In genomic region chr20:1154734-1155133, GRCh38 we compare ENCODE assay signal across 33 cellular contexts. TPM values are rescaled to one million over a fixed set of nuclear protein-coding genes. Genes with fewer than 3 reads are reported as not detected.
"Had no signal": no experiment of that assay in that cellular context is flagged by ENCODE, and none has a peak within 500 bp of the region (broad histone marks: within the 10 kb centered on the region; RNA-seq: fewer than 3 reads in every experiment).

No MANE protein-coding gene starts in this region.

- H3K4me3 ChIP-seq: breast epithelium, cardiac muscle cell, coronary artery, dorsolateral prefrontal cortex, esophagus squamous epithelium, gastroesophageal sphincter had no signal

- H3K27me3 Mint-ChIP-seq: activated B cell treated with CpG ODN at 0.5 μM for 24 hours; activated CD4-positive, alpha-beta memory T cell treated with anti-CD3 and anti-CD28 coated beads, Interleukin-2, amount 10 ng/mL, durations not matched to agents 7 days and 5 days; activated naive CD4-positive, alpha-beta T cell treated with anti-CD3 and anti-CD28 coated beads, Interleukin-2, amount 10 ng/mL, durations not matched to agents 7 days and 5 days; activated naive CD8-positive, alpha-beta T cell; activated T-cell treated with anti-CD3 and anti-CD28 coated beads, Interleukin-2, amount 50 U/mL, for 24 hours; brain; central memory CD8-positive, alpha-beta T cell; dendritic cell treated with granulocyte-macrophage colony-stimulating factor and Interleukin-4, amounts not matched to agents 40 ng/mL and 50 ng/mL, for 4 days; T-helper 17 cell had no signal

- H3K27me3 ChIP-seq: breast epithelium, cardiac muscle cell, dorsolateral prefrontal cortex, esophagus squamous epithelium, gastroesophageal sphincter had no signal

- H3K27ac ChIP-seq: breast epithelium, cardiac muscle cell, coronary artery, dorsolateral prefrontal cortex, esophagus squamous epithelium, gastroesophageal sphincter, WERI-Rb-1 had no signal

- H3K9me3 ChIP-seq: breast epithelium, esophagus squamous epithelium, gastroesophageal sphincter had no signal

- H3K4me1 Mint-ChIP-seq: activated B cell treated with CpG ODN at 0.5 μM for 24 hours, brain had no signal

- H3K4me3 Mint-ChIP-seq: activated B cell treated with CpG ODN at 0.5 μM for 24 hours; activated CD4-positive, alpha-beta memory T cell treated with anti-CD3 and anti-CD28 coated beads, Interleukin-2, amount 10 ng/mL, durations not matched to agents 7 days and 5 days; activated naive CD4-positive, alpha-beta T cell treated with anti-CD3 and anti-CD28 coated beads, Interleukin-2, amount 10 ng/mL, durations not matched to agents 7 days and 5 days; activated naive CD8-positive, alpha-beta T cell; activated T-cell treated with anti-CD3 and anti-CD28 coated beads, Interleukin-2, amount 50 U/mL, for 24 hours; activated T-cell treated with anti-CD3 and anti-CD28 coated beads, Interleukin-2, amount 50 U/mL, for 72 hours; brain; central memory CD8-positive, alpha-beta T cell; dendritic cell treated with granulocyte-macrophage colony-stimulating factor and Interleukin-4, amounts not matched to agents 40 ng/mL and 50 ng/mL, for 4 days; endodermal cell; T-helper 17 cell; T-helper 2 cell treated with Interferon-gamma antibody and Interleukin-4, amounts not matched to agents 5 μg/mL and 100 μg/mL, for 36 hours had no signal

- H3K9me3 Mint-ChIP-seq: activated CD4-positive, alpha-beta memory T cell treated with anti-CD3 and anti-CD28 coated beads, Interleukin-2, amount 10 ng/mL, durations not matched to agents 7 days and 5 days; activated naive CD4-positive, alpha-beta T cell treated with anti-CD3 and anti-CD28 coated beads, Interleukin-2, amount 10 ng/mL, durations not matched to agents 7 days and 5 days; activated T-cell treated with anti-CD3 and anti-CD28 coated beads, Interleukin-2, amount 50 U/mL, for 72 hours; central memory CD8-positive, alpha-beta T cell; dendritic cell treated with granulocyte-macrophage colony-stimulating factor and Interleukin-4, amounts not matched to agents 40 ng/mL and 50 ng/mL, for 4 days; endodermal cell; T-helper 2 cell treated with Interferon-gamma antibody and Interleukin-4, amounts not matched to agents 5 μg/mL and 100 μg/mL, for 36 hours had no signal

- H3K36me3 ChIP-seq: breast epithelium had no signal

- ATAC-seq: activated CD4-positive, CD25-positive, alpha-beta regulatory T cell treated with anti-CD3 and anti-CD28 coated beads, Interleukin-2, amount 50 U/mL, for 24 hours; activated T-cell treated with anti-CD3 and anti-CD28 coated beads, Interleukin-2, amount 50 U/mL, for 72 hours; gastroesophageal sphincter; T-helper 17 cell had no signal

- H3K4me1 ChIP-seq: breast epithelium, gastroesophageal sphincter had no signal

- DNase-seq: activated B cell treated with CpG ODN at 0.5 μM for 24 hours; activated CD4-positive, alpha-beta memory T cell treated with anti-CD3 and anti-CD28 coated beads, Interleukin-2, amount 10 ng/mL, durations not matched to agents 7 days and 5 days; activated CD4-positive, alpha-beta T cell treated with anti-CD3 and anti-CD28 coated beads for 48 hours; activated CD8-positive, alpha-beta memory T cell treated with anti-CD3 and anti-CD28 coated beads, Interleukin-2, amount 50 U/mL, for 48 hours; activated gamma-delta T cell; activated naive CD4-positive, alpha-beta T cell; activated naive CD4-positive, alpha-beta T cell treated with anti-CD3 and anti-CD28 coated beads, Interleukin-2, amount 10 ng/mL, durations not matched to agents 7 days and 5 days; activated T-cell treated with anti-CD3 and anti-CD28 coated beads for 4 hours; activated T-cell treated with anti-CD3 and anti-CD28 coated beads, Interleukin-2, amount 50 U/mL, for 24 hours; activated T-cell treated with anti-CD3 and anti-CD28 coated beads, Interleukin-2, amount 50 U/mL, for 72 hours; amniotic stem cell; anterior cingulate cortex; dorsolateral prefrontal cortex; effector memory CD4-positive, alpha-beta T cell; endodermal cell; esophagus squamous epithelium; foreskin melanocyte; T-helper 17 cell; T1000; WERI-Rb-1 had no signal

- H3K27ac Mint-ChIP-seq: activated B cell treated with CpG ODN at 0.5 μM for 24 hours; activated CD4-positive, alpha-beta memory T cell treated with anti-CD3 and anti-CD28 coated beads, Interleukin-2, amount 10 ng/mL, durations not matched to agents 7 days and 5 days; activated naive CD4-positive, alpha-beta T cell treated with anti-CD3 and anti-CD28 coated beads, Interleukin-2, amount 10 ng/mL, durations not matched to agents 7 days and 5 days; activated naive CD8-positive, alpha-beta T cell; activated T-cell treated with anti-CD3 and anti-CD28 coated beads, Interleukin-2, amount 50 U/mL, for 24 hours; activated T-cell treated with anti-CD3 and anti-CD28 coated beads, Interleukin-2, amount 50 U/mL, for 72 hours; brain; dendritic cell treated with granulocyte-macrophage colony-stimulating factor and Interleukin-4, amounts not matched to agents 40 ng/mL and 50 ng/mL, for 4 days; endodermal cell; T-helper 17 cell; T-helper 2 cell treated with Interferon-gamma antibody and Interleukin-4, amounts not matched to agents 5 μg/mL and 100 μg/mL, for 36 hours had no signal

RNA-seq across cellular contexts. Expression of gene TMEM74B, which starts 30.0 kb away (rescaled TPM):
- total RNA-seq: fibroblast of lung, fibroblast of villous mesenchyme had no signal
- polyA plus RNA-seq: fibroblast of lung had no signal

RNA-seq across cellular contexts. Expression of gene C20orf202, which starts 48.5 kb away (rescaled TPM):
- total RNA-seq: activated B cell treated with CpG ODN at 0.5 μM for 24 hours; activated CD4-positive, alpha-beta memory T cell treated with anti-CD3 and anti-CD28 coated beads, Interleukin-2, amount 10 ng/mL, durations not matched to agents 7 days and 5 days; endodermal cell; glomerular endothelial cell had no signal
- polyA plus RNA-seq: fibroblast of lung had no signal
